8 cellular contexts compared by ENCODE assay signal in genomic region chr20:4726710-4727391, GRCh38. TPM values are rescaled to one million over a fixed set of nuclear protein-coding genes. Genes with fewer than 3 reads are reported as not detected.
DNase-seq lines count a peak whose midpoint lies in the region; ATAC-seq and TF ChIP-seq lines count a peak whose summit lies in the region.

No MANE protein-coding gene starts in this region.

- H3K36me3 ChIP-seq in GM06990 (ENCODE audit: control insufficient read depth, insufficient read depth, low read length): no peaks in the 10 kb centered on the region
- H3K36me3 ChIP-seq in right atrium auricular region: no peaks in the 10 kb centered on the region
- no peaks in the 10 kb centered on the region for H3K36me3 ChIP-seq in transverse colon

- no peaks in the 10 kb centered on the region for H3K36me3 Mint-ChIP-seq in activated T-helper 17 cell treated with anti-CD3 and anti-CD28 coated beads, Interleukin-2, amount 50 U/mL, for 72 hours (ENCODE audit: low read depth)

- TF ChIP-seq POLR2A in transverse colon (IDR thresholded peaks at IDR 0.05): no peak

- ATAC-seq in HG03354 (IDR thresholded peaks at IDR 0.05; ENCODE audit: poor library complexity, severe bottlenecking, unreplicated experiment): peak; percentile 60
- ATAC-seq in activated T-helper 17 cell treated with anti-CD3 and anti-CD28 coated beads, Interleukin-2, amount 50 U/mL, for 72 hours (replicated peaks): peak; percentile 71
- ATAC-seq in HG02588 (IDR thresholded peaks at IDR 0.05; ENCODE audit: unreplicated experiment): no peak

- H3K4me3 Mint-ChIP-seq in activated T-helper 17 cell treated with anti-CD3 and anti-CD28 coated beads, Interleukin-2, amount 50 U/mL, for 72 hours: peak overlapping the region; percentile 72

- 49 to 52% methylated on average over 12 to 16 of the region's 16 CpGs for WGBS in transverse colon (ENCODE audit: low coverage in 1 of 2), 2 donors

- H3K4me1 ChIP-seq in right atrium auricular region (peaks cover 0 to 13% of the 10 kb centered on the region in 2 donors), transverse colon (peaks cover 0 to 5% (median 0%) of the 10 kb centered on the region in 4 donors)

- DNase-seq in GM06990 (ENCODE audit: extremely low read depth, insufficient read length) (peak; percentile 56), right atrium auricular region (ENCODE audit: low spot score) (no peak), transverse colon (peak; percentile 20), HT-29 (ENCODE audit: low spot score) (no peak), NCI-H1694 treated with DMSO at 0.1 percent for 48 hours (lab: John Stamatoyannopoulos, UW) (no peak)

- TF ChIP-seq CTCF in GM06990 (IDR thresholded peaks at IDR 0.05; ENCODE audit: insufficient read depth, low read length, poor library complexity, severe bottlenecking) (no peak), right atrium auricular region (IDR thresholded peaks at IDR 0.05) (no peak), transverse colon (IDR thresholded peaks at IDR 0.05) (no peak)

- H3K27ac ChIP-seq in right atrium auricular region (no peak overlapping the region), transverse colon (peak overlapping the region in 2 of 4 donors; percentile 6 to 33)

- H3K27me3 ChIP-seq in GM06990 (replicated peaks; ENCODE audit: control insufficient read depth, insufficient read depth, low read length) (no peaks in the 10 kb centered on the region; the same call in 1 of the 2 replicates), right atrium auricular region (no peaks in the 10 kb centered on the region), transverse colon (no peaks in the 10 kb centered on the region)

- H3K4me1 Mint-ChIP-seq in activated T-helper 17 cell treated with anti-CD3 and anti-CD28 coated beads, Interleukin-2, amount 50 U/mL, for 72 hours: peaks cover 9% of the 10 kb centered on the region

- H3K4me3 ChIP-seq in GM06990 (replicated peaks; ENCODE audit: low read depth, low read length) (peak overlapping the region; percentile 29; the same call in 1 of the 2 replicates), right atrium auricular region (peak overlapping the region; percentile 1 to 23), transverse colon (peak overlapping the region in 1 of 4 donors; percentile 17)

- H3K9me3 ChIP-seq in right atrium auricular region (no peaks in the 10 kb centered on the region), transverse colon (no peaks in the 10 kb centered on the region)

- TF ChIP-seq EP300 in transverse colon (IDR thresholded peaks at IDR 0.05; ENCODE audit: low read depth): no peak

- intact Hi-C loops in transverse colon (cut with DNase I; ENCODE audit: low total_unique reads): no loop called here

- peak overlapping the region; percentile 77 for H3K27ac Mint-ChIP-seq in activated T-helper 17 cell treated with anti-CD3 and anti-CD28 coated beads, Interleukin-2, amount 50 U/mL, for 72 hours

- no peaks in the 10 kb centered on the region for H3K27me3 Mint-ChIP-seq in activated T-helper 17 cell treated with anti-CD3 and anti-CD28 coated beads, Interleukin-2, amount 50 U/mL, for 72 hours

- no peaks in the 10 kb centered on the region for H3K9me3 Mint-ChIP-seq in activated T-helper 17 cell treated with anti-CD3 and anti-CD28 coated beads, Interleukin-2, amount 50 U/mL, for 72 hours

- in situ Hi-C loops in transverse colon (cut with MboI; ENCODE audit: low pct_ligation_motif_present in 1 of 4, low pct_unique_long_range_greater_than_20kb in 1 of 4, low sequenced_read_pairs in 3 of 4): loop anchor here in 1 of 4 donors (10.0 kb wide), 1 partner anchor 122 kb away; no protein-coding TSS in a partner anchor

RNA-seq across cellular contexts. Expression of gene PRND, which starts 5.1 kb away (rescaled TPM):
- total RNA-seq in activated T-helper 17 cell treated with anti-CD3 and anti-CD28 coated beads, Interleukin-2, amount 50 U/mL, for 72 hours: not detected
- not detected for total RNA-seq in right atrium auricular region
- not detected for total RNA-seq in transverse colon
- not detected in 2 replicates for total RNA-seq in HT-29 (2014; rRNA removed; shearing (Covaris generic))

RNA-seq across cellular contexts. Expression of gene PRNP, which starts 40.6 kb away (rescaled TPM):
- 10 to 100 TPM; 46.9 to 52.3 TPM for total RNA-seq in activated T-helper 17 cell treated with anti-CD3 and anti-CD28 coated beads, Interleukin-2, amount 50 U/mL, for 72 hours
- total RNA-seq in right atrium auricular region (100 to 1,000 TPM; 156 to 221 TPM), transverse colon (10 to 100 TPM; 62.3 to 98.1 (median 68.3) TPM)
- total RNA-seq in HT-29 (2014; rRNA removed; shearing (Covaris generic)): 196 and 211 TPM in 2 replicates

Comparison
In these comparisons a context has a peak if more than half of its experiments do, and no peak if none do; other contexts are left out.
1. DNase-seq: peak in GM06990 (single experiment) and transverse colon (single experiment); none in right atrium auricular region (single experiment), HT-29 (single experiment) and NCI-H1694 treated with DMSO at 0.1 percent for 48 hours (single experiment).